Comparison of ENCODE assay signal across 20 cellular contexts in genomic region chr11:108966206-108966605, GRCh38.
"Had no signal": no experiment of that assay in that cellular context is flagged by ENCODE, and none has a peak within 500 bp of the region (broad histone marks: within the 10 kb centered on the region; RNA-seq: fewer than 3 reads in every experiment).

No MANE protein-coding gene starts in this region.

- H3K27ac Mint-ChIP-seq: naive thymus-derived CD8-positive, alpha-beta T cell had no signal

- H3K36me3 ChIP-seq: esophagus muscularis mucosa, left lung, lower lobe of right lung, neutrophil, stomach, thoracic aorta, transverse colon had no signal

- H3K9me3 ChIP-seq: esophagus muscularis mucosa, left lung, lower lobe of right lung, neutrophil, stomach, thoracic aorta, transverse colon had no signal

- ATAC-seq: foreskin keratinocyte; left lung; lower lobe of right lung; naive thymus-derived CD8-positive, alpha-beta T cell; sciatic nerve had no signal

- H3K9me3 Mint-ChIP-seq: immature natural killer cell; naive thymus-derived CD8-positive, alpha-beta T cell had no signal

- H3K4me3 Mint-ChIP-seq: immature natural killer cell; naive thymus-derived CD8-positive, alpha-beta T cell had no signal

- H3K4me1 ChIP-seq: foreskin keratinocyte, left lung, lower lobe of right lung, stomach, transverse colon had no signal

- DNase-seq: cortex of kidney; dorsolateral prefrontal cortex; effector CD8-positive, alpha-beta T cell; foreskin keratinocyte; immature natural killer cell; left lung; lower lobe of right lung; naive thymus-derived CD8-positive, alpha-beta T cell; posterior cingulate gyrus; stimulated activated CD4-positive, alpha-beta T cell treated with anti-CD3 and anti-CD28 coated beads, Interleukin-2, amount 100 ng/mL, for 24 hours; stimulated activated CD4-positive, alpha-beta T cell treated with anti-CD3 and anti-CD28 coated beads, Interleukin-4, amount 100 ng/mL, for 4 hours; stimulated activated naive CD4-positive, alpha-beta T cell; stomach; substantia nigra; transverse colon had no signal

- H3K4me3 ChIP-seq: dorsolateral prefrontal cortex, esophagus muscularis mucosa, left lung, lower lobe of right lung, stomach, thoracic aorta, transverse colon had no signal

- H3K36me3 Mint-ChIP-seq: immature natural killer cell had no signal

- H3K27me3 ChIP-seq: dorsolateral prefrontal cortex, esophagus muscularis mucosa, left lung, neutrophil, stomach, transverse colon had no signal

- H3K27ac ChIP-seq: epithelial cell of prostate, esophagus muscularis mucosa, foreskin keratinocyte, left lung, lower lobe of right lung, neutrophil, thoracic aorta, transverse colon had no signal
